Comparison of ENCODE assay signal across 21 cellular contexts in genomic region chr15:58465070-58465469, GRCh38. TPM values are rescaled to one million over a fixed set of nuclear protein-coding genes. Genes with fewer than 3 reads are reported as not detected.
DNase-seq lines count a peak whose midpoint lies in the region; ATAC-seq and TF ChIP-seq lines count a peak whose summit lies in the region.
"Had no signal": no experiment of that assay in that cellular context is flagged by ENCODE, and none has a peak within 500 bp of the region (broad histone marks: within the 10 kb centered on the region; RNA-seq: fewer than 3 reads in every experiment).

No MANE protein-coding gene starts in this region.

- peak overlapping the region; percentile 33 for H3K4me3 Mint-ChIP-seq in Caco-2 (ENCODE audit: unreplicated experiment)
- no peak overlapping the region for H3K4me3 Mint-ChIP-seq in activated naive CD8-positive, alpha-beta T cell
- H3K4me3 Mint-ChIP-seq: CD4-positive, alpha-beta memory T cell; H9 had no signal

- H3K56ac ChIP-seq in IMR-90 (ENCODE audit: extremely low read depth, insufficient read depth, low read length) (no peak overlapping the region), mesendoderm (ENCODE audit: low read length) (no peak overlapping the region)

- H3K4me2 ChIP-seq in IMR-90 (ENCODE audit: low read depth, low read length) (no peak overlapping the region), mesendoderm (ENCODE audit: low read length) (no peak overlapping the region)

- H3K79me2 ChIP-seq in mesendoderm (ENCODE audit: control insufficient read depth, insufficient read depth, low read length), result no peaks in the 10 kb centered on the region

- peak overlapping the region; percentile 87 for H3K27ac Mint-ChIP-seq in Caco-2 (ENCODE audit: unreplicated experiment)
- peak overlapping the region; percentile 30 for H3K27ac Mint-ChIP-seq in activated naive CD8-positive, alpha-beta T cell

- no peaks in the 10 kb centered on the region for H3K9me3 Mint-ChIP-seq in Caco-2 (ENCODE audit: unreplicated experiment)
- no peaks in the 10 kb centered on the region for H3K9me3 Mint-ChIP-seq in activated naive CD8-positive, alpha-beta T cell (ENCODE audit: low read depth)
- H3K9me3 Mint-ChIP-seq: CD4-positive, alpha-beta memory T cell; H9 had no signal

- H3K4me1 ChIP-seq in Caco-2 (peaks cover 87% of the 10 kb centered on the region), IMR-90 (ENCODE audit: control insufficient read depth, insufficient read depth, low read length) (peaks cover 9% of the 10 kb centered on the region), mesendoderm (ENCODE audit: control insufficient read depth, low read depth, low read length) (peaks cover 7% of the 10 kb centered on the region)

- no peak for TF ChIP-seq CTCF in Caco-2 (IDR thresholded peaks at IDR 0.05; ENCODE audit: insufficient read depth in 1 of 2, low read depth in 1 of 2, low read length in 1 of 2, severe bottlenecking in 1 of 2, unreplicated experiment in 1 of 2)
- no peak for TF ChIP-seq CTCF in IMR-90 (conservative IDR thresholded peaks at IDR 0.05; ENCODE audit: low read depth, low read length)
- TF ChIP-seq CTCF in GM13977 (IDR thresholded peaks at IDR 0.05; ENCODE audit: extremely low read depth, insufficient read depth, missing control alignments), result no peak
- no peak for TF ChIP-seq CTCF in coronary artery (IDR thresholded peaks at IDR 0.05)

- no TSS peak for BruUV-seq in Caco-2 (replicated peaks; lab: Mats Ljungman, UMichigan)
- no TSS peak for BruUV-seq in IMR-90 (replicated peaks; lab: Mats Ljungman, UMichigan)

- peaks cover 75% of the 10 kb centered on the region for H3K4me1 Mint-ChIP-seq in Caco-2 (ENCODE audit: low read depth, unreplicated experiment)
- peaks cover 59% of the 10 kb centered on the region for H3K4me1 Mint-ChIP-seq in activated naive CD8-positive, alpha-beta T cell (ENCODE audit: low read depth)

- in situ Hi-C loops in IMR-90 (cut with MboI; ENCODE audit: low sequenced_read_pairs) (no loop called here), GM13977 (cut with MboI; ENCODE audit: low pct_unique_long_range_greater_than_20kb, low sequenced_read_pairs, unreplicated experiment) (no loop called here)

- peaks cover 22% of the 10 kb centered on the region for H3K9me1 ChIP-seq in IMR-90 (ENCODE audit: insufficient read depth, low read length)

- H3K4ac ChIP-seq in IMR-90 (ENCODE audit: low read depth, low read length) (peak overlapping the region; percentile 74), mesendoderm (ENCODE audit: low read depth, low read length) (no peak overlapping the region)

- H4K8ac ChIP-seq in IMR-90 (ENCODE audit: low read depth in 2 of 2, low read length in 2 of 2), result no peak overlapping the region
- H4K8ac ChIP-seq in mesendoderm (ENCODE audit: low read depth, low read length), result no peak overlapping the region

- H2BK20ac ChIP-seq in IMR-90 (ENCODE audit: low read depth, low read length), result peak overlapping the region; percentile 73

- no peaks in the 10 kb centered on the region for H3K27me3 Mint-ChIP-seq in Caco-2 (ENCODE audit: insufficient read depth, unreplicated experiment)
- H3K27me3 Mint-ChIP-seq in activated naive CD8-positive, alpha-beta T cell, result no peaks in the 10 kb centered on the region

- no peaks in the 10 kb centered on the region for H3K27me3 ChIP-seq in Caco-2 (replicated peaks; ENCODE audit: control insufficient read depth, insufficient read depth, low read length)
- H3K27me3 ChIP-seq in IMR-90 (ENCODE audit: control insufficient read depth, insufficient read depth, low read length), result no peaks in the 10 kb centered on the region
- no peaks in the 10 kb centered on the region for H3K27me3 ChIP-seq in mesendoderm (ENCODE audit: insufficient read depth, low read length, poor library complexity)

- peak overlapping the region; percentile 98; the same call in 2 of the 3 replicates for H2BK15ac ChIP-seq in IMR-90 (ENCODE audit: low read depth, low read length)
- H2BK15ac ChIP-seq in mesendoderm (replicated peaks; ENCODE audit: low read depth), result peak overlapping the region; percentile 37

- no peak overlapping the region for H3K18ac ChIP-seq in IMR-90 (ENCODE audit: low read depth, low read length)
- no peak overlapping the region for H3K18ac ChIP-seq in mesendoderm (ENCODE audit: low read length)

- ATAC-seq in IMR-90 (ENCODE audit: low read depth) (no peak), HG02885 (IDR thresholded peaks at IDR 0.05; ENCODE audit: poor library complexity, unreplicated experiment) (no peak)

- no peak overlapping the region for H3K9ac ChIP-seq in IMR-90 (ENCODE audit: low read depth, low read length)
- H3K9ac ChIP-seq in mesendoderm (ENCODE audit: low read length), result no peak overlapping the region

- H2AFZ ChIP-seq in IMR-90 (replicated peaks; ENCODE audit: low read length, poor library complexity), result no peak overlapping the region

- H3K14ac ChIP-seq in IMR-90 (replicated peaks; ENCODE audit: low read depth, low read length), result no peak overlapping the region

- no peaks in the 10 kb centered on the region for H3K9me3 ChIP-seq in Caco-2
- peaks cover 2% of the 10 kb centered on the region; the same call in 1 of the 2 replicates for H3K9me3 ChIP-seq in IMR-90 (ENCODE audit: control insufficient read depth, insufficient read depth, low read length)

- no peaks in the 10 kb centered on the region for H4K20me1 ChIP-seq in IMR-90 (ENCODE audit: insufficient read depth, low read length)

- dilution Hi-C loops in IMR-90 (cut with HindIII; ENCODE audit: low sequenced_read_pairs, unreplicated experiment), result no loop called here

- H3K23ac ChIP-seq in IMR-90 (ENCODE audit: low read depth, low read length) (no peak overlapping the region), mesendoderm (ENCODE audit: low read length) (no peak overlapping the region)

- no peak overlapping the region for H3K4me3 ChIP-seq in Caco-2 (ENCODE audit: low read depth, low read length)
- no peak overlapping the region for H3K4me3 ChIP-seq in IMR-90 (ENCODE audit: insufficient read depth, low read depth, low read length)
- no peak overlapping the region for H3K4me3 ChIP-seq in mesendoderm (ENCODE audit: low read length)
- H3K4me3 ChIP-seq in coronary artery, result no peak overlapping the region

- POLR2A ChIA-PET in Caco-2 (lab: Charles Lee) (no interaction called here), IMR-90 (lab: Charles Lee; ENCODE audit: unreplicated experiment) (no interaction called here)

- no peak for TF ChIP-seq POLR2A in IMR-90 (IDR thresholded peaks at IDR 0.05; ENCODE audit: low read depth, low read length)

- no peak overlapping the region for H4K5ac ChIP-seq in IMR-90 (ENCODE audit: low read depth, low read length)
- H4K5ac ChIP-seq in mesendoderm (ENCODE audit: low read length), result no peak overlapping the region

- H3K36me3 ChIP-seq in Caco-2 (ENCODE audit: control insufficient read depth, insufficient read depth, low read length) (no peaks in the 10 kb centered on the region; the same call in 1 of the 2 replicates), IMR-90 (ENCODE audit: control insufficient read depth, insufficient read depth, low read length) (no peaks in the 10 kb centered on the region), mesendoderm (ENCODE audit: control insufficient read depth, insufficient read depth, low read length) (no peaks in the 10 kb centered on the region)

- H2BK120ac ChIP-seq in IMR-90 (ENCODE audit: low read depth, low read length) (peak overlapping the region; percentile 82; the same call in 1 of the 2 replicates), mesendoderm (ENCODE audit: low read depth, low read length) (no peak overlapping the region)

- peak overlapping the region; percentile 60; the same call in 1 of the 2 replicates for H4K91ac ChIP-seq in IMR-90 (ENCODE audit: insufficient read depth, low read depth, low read length)

- no peaks in the 10 kb centered on the region for H3K79me1 ChIP-seq in IMR-90 (ENCODE audit: low read depth in 1 of 2, low read length in 2 of 2)
- no peaks in the 10 kb centered on the region for H3K79me1 ChIP-seq in mesendoderm (ENCODE audit: low read length)

- no peak overlapping the region for H3K27ac ChIP-seq in IMR-90 (ENCODE audit: insufficient read depth, low read length)
- H3K27ac ChIP-seq in mesendoderm (ENCODE audit: low read depth, low read length), result no peak overlapping the region
- no peak overlapping the region for H3K27ac ChIP-seq in coronary artery
- H3K27ac ChIP-seq: HL-60 had no signal

- H2AK5ac ChIP-seq in IMR-90 (ENCODE audit: low read depth, low read length), result peak overlapping the region; percentile 98
- H2AK5ac ChIP-seq in mesendoderm (ENCODE audit: low read length), result no peak overlapping the region

- H2AK9ac ChIP-seq in IMR-90 (replicated peaks; ENCODE audit: low read depth, low read length, poor library complexity), result no peak overlapping the region

- CTCF ChIA-PET in Caco-2 (lab: Charles Lee), result no interaction called here
- CTCF ChIA-PET in IMR-90 (lab: Yijun Ruan, JAX), result no interaction called here

- H2BK5ac ChIP-seq in IMR-90 (ENCODE audit: low read depth, low read length, poor library complexity, severe bottlenecking) (no peak overlapping the region), mesendoderm (ENCODE audit: low read length) (no peak overlapping the region)

- TF ChIP-seq RAD21 in IMR-90 (IDR thresholded peaks at IDR 0.05; ENCODE audit: low read length), result no peak

- peaks cover 33% of the 10 kb centered on the region for H3K36me3 Mint-ChIP-seq in Caco-2 (ENCODE audit: insufficient read depth, unreplicated experiment)
- peaks cover 2% of the 10 kb centered on the region for H3K36me3 Mint-ChIP-seq in activated naive CD8-positive, alpha-beta T cell
- H3K36me3 Mint-ChIP-seq: CD4-positive, alpha-beta memory T cell had no signal

- DNase-seq in Caco-2, result no peak
- no peak for DNase-seq in IMR-90
- DNase-seq in mesendoderm, result no peak
- DNase-seq in activated T-cell treated with anti-CD3 and anti-CD28 coated beads, Interleukin-2, amount 50 U/mL, for 1 hour, result no peak
- DNase-seq in GM13977 (ENCODE audit: low spot score), result no peak
- DNase-seq in coronary artery (ENCODE audit: low spot score), result no peak
- DNase-seq: CD4-positive, alpha-beta memory T cell; DMS53; H9; MV-4-11; NCI-H1694 treated with DMSO at 0.1 percent for 48 hours; NCI-H2081 treated with DMSO at 0.1 percent for 48 hours; NCI-H2171 treated with DMSO at 0.1 percent for 48 hours; NCI-H446; NCI-H526; Right ventricle myocardium superior had no signal

- intact Hi-C loops in Caco-2 (cut with micrococcal nuclease; ENCODE audit: unreplicated experiment) (loop anchor here (5.0 to 10.0 kb wide), 4 partner anchors 133 to 310 kb away; partner anchors contain the start of gene MINDY2), IMR-90 (cut with micrococcal nuclease) (no loop called here)

RNA-seq across cellular contexts. Expression of gene LIPC, which starts 33.3 kb away (rescaled TPM):
- total RNA-seq in Caco-2 (2022), result 17.6 and 18.7 TPM in 2 replicates
- under 0.01 TPM in 1 of 2 replicates, not detected in the other for total RNA-seq in IMR-90 (2012; rRNA removed)
- polyA plus RNA-seq in IMR-90 (2012; rRNA removed), result 0.07 and 0.14 TPM in 2 replicates
- 0.05 and 0.19 TPM in 2 replicates for polyA plus RNA-seq in IMR-90 (2012; cell fraction: cytosol; rRNA removed)
- polyA plus RNA-seq in IMR-90 (2012; cell fraction: nucleus; rRNA removed; ENCODE audit: low replicate concordance), result 0.12 TPM in 1 of 2 replicates, not detected in the other
- not detected for polyA plus RNA-seq in mesendoderm (2013, experiment 1 of 2)
- polyA plus RNA-seq in mesendoderm (2013, experiment 2 of 2), result not detected
- total RNA-seq: H9, HT-29, RPMI7951 had no signal

Comparison
In these comparisons a context has a peak if more than half of its experiments do, and no peak if none do; other contexts are left out.
1. RNA of gene LIPC, which starts 33.3 kb away (total RNA-seq): 17.6 to 18.7 TPM in Caco-2; under 0.01 TPM in IMR-90; every median in the first group is over 10 times any median in the second.